Comparison of ENCODE assay signal across 11 cellular contexts in the genomic region with DNA sequence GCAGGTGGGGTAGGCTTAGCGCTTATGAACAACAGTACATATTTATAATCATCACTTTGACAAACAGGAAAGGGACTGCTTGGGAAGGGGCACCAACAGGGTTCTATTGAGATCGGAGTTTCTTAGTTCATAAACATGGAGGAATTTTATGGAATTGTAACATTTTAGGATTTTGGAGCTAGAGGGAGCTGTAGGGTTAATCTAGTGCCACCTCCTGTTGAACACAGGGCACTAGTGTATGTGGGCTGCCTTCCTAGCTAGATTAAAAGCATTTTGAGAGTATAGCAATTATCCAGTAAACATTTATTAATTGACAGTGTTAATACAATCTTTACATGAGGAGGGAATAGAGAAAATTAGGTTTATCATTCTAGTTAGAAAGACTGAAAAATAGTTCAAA. TPM values are rescaled to one million over a fixed set of nuclear protein-coding genes. Genes with fewer than 3 reads are reported as not detected.
DNase-seq lines count a peak whose midpoint lies in the region; ATAC-seq and TF ChIP-seq lines count a peak whose summit lies in the region.
"Had no signal": no experiment of that assay in that cellular context is flagged by ENCODE, and none has a peak within 500 bp of the region (broad histone marks: within the 10 kb centered on the region; RNA-seq: fewer than 3 reads in every experiment).

No MANE protein-coding gene starts in this region.

- WGBS in smooth muscle cell (ENCODE audit: low lambda C conversion rate): 73% methylated on average over 2 of the region's 2 CpGs

- H3K9me3 ChIP-seq in BE2C (no peaks in the 10 kb centered on the region), RWPE2 (ENCODE audit: severe bottlenecking) (no peaks in the 10 kb centered on the region), smooth muscle cell (replicated peaks; ENCODE audit: low read depth) (no peaks in the 10 kb centered on the region)
- H3K9me3 ChIP-seq: SJSA1 had no signal

- ATAC-seq in RWPE2 (ENCODE audit: low read depth): peak; percentile 76; the same call in 2 of the 3 replicates
- no peak for ATAC-seq in HG02870 (IDR thresholded peaks at IDR 0.05; ENCODE audit: unreplicated experiment)
- ATAC-seq in HG02840 (IDR thresholded peaks at IDR 0.05; ENCODE audit: low FRiP score, unreplicated experiment): no peak

- H3K4me3 ChIP-seq in BE2C (ENCODE audit: low read depth, low read length): no peak overlapping the region
- no peak overlapping the region for H3K4me3 ChIP-seq in RWPE2 (ENCODE audit: severe bottlenecking)
- no peak overlapping the region for H3K4me3 ChIP-seq in fibroblast of villous mesenchyme (ENCODE audit: low read depth, low read length)
- H3K4me3 ChIP-seq in smooth muscle cell: no peak overlapping the region
- H3K4me3 ChIP-seq: SJSA1 had no signal

- no peak overlapping the region for H3K27ac ChIP-seq in RWPE2 (ENCODE audit: poor library complexity, severe bottlenecking)
- no peak overlapping the region for H3K27ac ChIP-seq in smooth muscle cell (ENCODE audit: low read depth)
- H3K27ac ChIP-seq: SJSA1 had no signal

- H3K36me3 ChIP-seq in BE2C (no peaks in the 10 kb centered on the region), RWPE2 (ENCODE audit: low read depth) (no peaks in the 10 kb centered on the region), smooth muscle cell (ENCODE audit: low read depth) (no peaks in the 10 kb centered on the region)
- H3K36me3 ChIP-seq: SJSA1 had no signal

- H2AFZ ChIP-seq in smooth muscle cell (ENCODE audit: low read depth): no peak overlapping the region

- no peaks in the 10 kb centered on the region for H4K20me1 ChIP-seq in smooth muscle cell (ENCODE audit: low read depth)

- H3K9ac ChIP-seq in smooth muscle cell (ENCODE audit: low read depth): no peak overlapping the region

- peak; percentile 52 for TF ChIP-seq CTCF in BE2C (IDR thresholded peaks at IDR 0.05; ENCODE audit: low read depth, low read length)
- no peak for TF ChIP-seq CTCF in RWPE2 (IDR thresholded peaks at IDR 0.05; ENCODE audit: poor library complexity, severe bottlenecking)
- TF ChIP-seq CTCF in fibroblast of villous mesenchyme (IDR thresholded peaks at IDR 0.05; ENCODE audit: insufficient read depth, low read depth, low read length): peak; percentile 39
- TF ChIP-seq CTCF in smooth muscle cell (IDR thresholded peaks at IDR 0.05; ENCODE audit: borderline replicate concordance, insufficient read depth, poor library complexity, severe bottlenecking): no peak

- H3K79me2 ChIP-seq in smooth muscle cell (ENCODE audit: low read depth): no peaks in the 10 kb centered on the region

- no peaks in the 10 kb centered on the region for H3F3A ChIP-seq in smooth muscle cell (ENCODE audit: low read depth)

- H3K27me3 ChIP-seq in BE2C (peaks cover 16% of the 10 kb centered on the region), RWPE2 (ENCODE audit: insufficient read depth, poor library complexity, severe bottlenecking) (no peaks in the 10 kb centered on the region), smooth muscle cell (ENCODE audit: low read depth) (peaks cover 24% of the 10 kb centered on the region)

- no peak overlapping the region for H3K4me2 ChIP-seq in smooth muscle cell

- no peaks in the 10 kb centered on the region for H3K4me1 ChIP-seq in BE2C
- H3K4me1 ChIP-seq in RWPE2 (ENCODE audit: insufficient read depth, poor library complexity, severe bottlenecking): no peaks in the 10 kb centered on the region
- no peaks in the 10 kb centered on the region for H3K4me1 ChIP-seq in smooth muscle cell (ENCODE audit: low read depth)

- no peak for DNase-seq in BE2C
- DNase-seq in H4 (ENCODE audit: low spot score): peak; percentile 22
- no peak for DNase-seq in RWPE2 (ENCODE audit: low spot score)
- no peak for DNase-seq in fibroblast of villous mesenchyme (ENCODE audit: low read depth)
- no peak for DNase-seq in smooth muscle cell (lab: John Stamatoyannopoulos, UW; ENCODE audit: unreplicated experiment)
- DNase-seq in GF-D8 (lab: John Stamatoyannopoulos, UW): no peak
- DNase-seq: activated CD4-positive, alpha-beta T cell treated with anti-CD3 and anti-CD28 coated beads for 4 hours; activated gamma-delta T cell treated with Interleukin-2 at 50 U/mL for 16 hours had no signal

RNA-seq across cellular contexts. Expression of gene TBC1D30, which starts 23.1 kb away (rescaled TPM):
- 0.32 TPM for polyA plus RNA-seq in BE2C (2012; ENCODE audit: insufficient read depth, insufficient read length, low read depth)
- 0.66 and 1.5 TPM in 2 replicates for total RNA-seq in H4 (2014; rRNA removed; shearing (Covaris generic))
- total RNA-seq in fibroblast of villous mesenchyme (under 0.01 TPM in 2 replicates), smooth muscle cell (0.54 and 0.67 TPM in 2 replicates)
- 2.3 and 3.8 TPM in 2 replicates for polyA plus RNA-seq in smooth muscle cell
- total RNA-seq: SJSA1 had no signal

RNA-seq across cellular contexts. Expression of gene GNS, which starts 42.2 kb away (rescaled TPM):
- 20.5 TPM for polyA plus RNA-seq in BE2C (2012; ENCODE audit: insufficient read depth, insufficient read length, low read depth)
- 88.8 and 98.0 TPM in 2 replicates for total RNA-seq in H4 (2014; rRNA removed; shearing (Covaris generic))
- total RNA-seq in fibroblast of villous mesenchyme (146 and 166 TPM in 2 replicates), smooth muscle cell (61.8 and 64.9 TPM in 2 replicates)
- polyA plus RNA-seq in smooth muscle cell: 31.1 and 36.4 TPM in 2 replicates

Comparison
In these comparisons a context has a peak if more than half of its experiments do, and no peak if none do; other contexts are left out.
1. CTCF ChIP-seq: peak in BE2C (single experiment) and fibroblast of villous mesenchyme (single experiment); none in RWPE2 (single experiment) and smooth muscle cell (single experiment).